In the genomic region with DNA sequence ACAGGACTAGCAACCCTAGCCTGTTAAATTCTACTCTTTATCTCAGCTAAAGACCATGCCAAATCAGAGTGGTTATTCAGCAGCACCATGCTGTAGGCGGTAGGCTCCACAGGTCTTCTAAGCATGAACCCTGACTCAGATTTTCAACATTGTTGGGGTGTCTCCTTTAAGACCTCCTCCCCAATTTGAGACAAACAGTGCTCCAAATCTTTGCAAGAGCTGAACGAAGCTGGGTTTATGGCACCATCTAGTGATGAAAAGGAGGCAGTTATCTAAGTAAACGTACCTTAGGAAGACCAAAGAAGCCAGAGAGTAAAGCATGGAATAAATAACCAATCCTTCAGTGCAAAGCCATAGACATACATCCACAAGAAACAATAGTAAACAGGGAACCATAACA, we compare ENCODE assay signal across 11 cellular contexts.
DNase-seq lines count a peak whose midpoint lies in the region; ATAC-seq and TF ChIP-seq lines count a peak whose summit lies in the region.
"Had no signal": no experiment of that assay in that cellular context is flagged by ENCODE, and none has a peak within 500 bp of the region (broad histone marks: within the 10 kb centered on the region; RNA-seq: fewer than 3 reads in every experiment).

No MANE protein-coding gene starts in this region.

- no peaks in the 10 kb centered on the region for H3K4me1 ChIP-seq in Caco-2
- H3K4me1 ChIP-seq in iPS DF 6.9 (ENCODE audit: control insufficient read depth, insufficient read depth, low read length), result no peaks in the 10 kb centered on the region
- no peaks in the 10 kb centered on the region for H3K4me1 ChIP-seq in stomach

- POLR2A ChIA-PET in Caco-2 (lab: Charles Lee), result no interaction called here

- H3K9me3 ChIP-seq in Caco-2 (peaks cover 5% of the 10 kb centered on the region; the same call in 1 of the 2 replicates), iPS DF 6.9 (ENCODE audit: control insufficient read depth, insufficient read depth, low read length) (no peaks in the 10 kb centered on the region), stomach (peaks cover 0 to 44% (median 23%) of the 10 kb centered on the region in 4 donors)

- no peak for TF ChIP-seq POLR2A in stomach (IDR thresholded peaks at IDR 0.05)

- H3K9me3 Mint-ChIP-seq in Caco-2 (ENCODE audit: unreplicated experiment) (peaks cover 10% of the 10 kb centered on the region), HFFc6 (no peaks in the 10 kb centered on the region)

- no CpG with 5 or more reads among the region's 3 CpGs for WGBS in iPS DF 6.9 (ENCODE audit: insufficient coverage, insufficient read length)
- WGBS in stomach, 5 donors, result 46 to 65% (median 51%) methylated on average over 3 of the region's 3 CpGs

- H3K4me1 Mint-ChIP-seq in Caco-2 (ENCODE audit: low read depth, unreplicated experiment) (no peaks in the 10 kb centered on the region), HFFc6 (ENCODE audit: low read depth) (peaks cover 8% of the 10 kb centered on the region)
- H3K4me1 Mint-ChIP-seq: naive B cell had no signal

- H3K27ac ChIP-seq in iPS DF 6.9 (ENCODE audit: low read length), result no peak overlapping the region
- H3K27ac ChIP-seq in stomach, result no peak overlapping the region

- H3K27me3 ChIP-seq in Caco-2 (replicated peaks; ENCODE audit: control insufficient read depth, insufficient read depth, low read length) (no peaks in the 10 kb centered on the region), iPS DF 6.9 (ENCODE audit: control insufficient read depth, insufficient read depth, low read length) (no peaks in the 10 kb centered on the region), stomach (no peaks in the 10 kb centered on the region)

- intact Hi-C loops in Caco-2 (cut with micrococcal nuclease; ENCODE audit: unreplicated experiment) (loop anchor here (1.0 to 5.0 kb wide), 6 partner anchors 343 to 843 kb away; no protein-coding TSS in a partner anchor), stomach (cut with DNase I; ENCODE audit: low total_unique reads) (no loop called here)

- peak; percentile 47 to 63 for TF ChIP-seq CTCF in Caco-2 (IDR thresholded peaks at IDR 0.05; ENCODE audit: insufficient read depth in 1 of 2, low read depth in 1 of 2, low read length in 1 of 2, severe bottlenecking in 1 of 2, unreplicated experiment in 1 of 2)
- peak; percentile 75 for TF ChIP-seq CTCF in HFFc6 (IDR thresholded peaks at IDR 0.05)
- TF ChIP-seq CTCF in stomach (IDR thresholded peaks at IDR 0.05), result no peak

- TF ChIP-seq EP300 in stomach (IDR thresholded peaks at IDR 0.05), result no peak

- no peaks in the 10 kb centered on the region for H3K27me3 Mint-ChIP-seq in Caco-2 (ENCODE audit: insufficient read depth, unreplicated experiment)
- H3K27me3 Mint-ChIP-seq in HFFc6 (ENCODE audit: insufficient read depth), result peaks cover 4% of the 10 kb centered on the region; the same call in 1 of the 2 replicates

- peak in 1 of 2 experiments; percentile 33 for DNase-seq in Caco-2
- peak; percentile 46 for DNase-seq in HFFc6
- peak; percentile 48 for DNase-seq in SKM-1 (lab: John Stamatoyannopoulos, UW; ENCODE audit: unreplicated experiment)
- DNase-seq in iPS DF 6.9 (ENCODE audit: low read depth, low spot score), result peak; percentile 33
- no peak for DNase-seq in NCI-H1048 (lab: John Stamatoyannopoulos, UW)
- no peak for DNase-seq in stomach
- no peak for DNase-seq in nucleus accumbens (lab: John Stamatoyannopoulos, UW)
- DNase-seq: activated naive CD4-positive, alpha-beta T cell treated with Interleukin-2 at 50 U/mL for 16 hours; naive B cell; NCI-H345 had no signal

- H3K4me3 Mint-ChIP-seq in Caco-2 (ENCODE audit: unreplicated experiment) (no peak overlapping the region), HFFc6 (no peak overlapping the region)
- H3K4me3 Mint-ChIP-seq: naive B cell had no signal

- no peak for ATAC-seq in GM21528 (IDR thresholded peaks at IDR 0.05; ENCODE audit: low FRiP score, unreplicated experiment)

- H3K36me3 ChIP-seq in Caco-2 (ENCODE audit: control insufficient read depth, insufficient read depth, low read length) (no peaks in the 10 kb centered on the region), iPS DF 6.9 (ENCODE audit: control insufficient read depth, insufficient read depth, low read length) (no peaks in the 10 kb centered on the region), stomach (no peaks in the 10 kb centered on the region)

- H3K36me3 Mint-ChIP-seq in Caco-2 (ENCODE audit: insufficient read depth, unreplicated experiment) (peaks cover 6% of the 10 kb centered on the region), HFFc6 (ENCODE audit: low read depth) (no peaks in the 10 kb centered on the region)

- CTCF ChIA-PET in Caco-2 (lab: Charles Lee), result interaction anchor here (0.7 to 2.6 kb wide), 8 partner anchors 10 to 844 kb away, joined by 3 to 29 read pairs (median 4); no protein-coding TSS in a partner anchor

- no peak overlapping the region for H3K4me3 ChIP-seq in Caco-2 (ENCODE audit: low read depth, low read length)
- H3K4me3 ChIP-seq in iPS DF 6.9 (ENCODE audit: low read length), result no peak overlapping the region
- no peak overlapping the region for H3K4me3 ChIP-seq in stomach

- no TSS peak for BruUV-seq in Caco-2 (replicated peaks; lab: Mats Ljungman, UMichigan)

- no peak overlapping the region for H3K27ac Mint-ChIP-seq in Caco-2 (ENCODE audit: unreplicated experiment)
- no peak overlapping the region for H3K27ac Mint-ChIP-seq in HFFc6
- H3K27ac Mint-ChIP-seq: naive B cell had no signal

Comparison
In these comparisons a context has a peak if more than half of its experiments do, and no peak if none do; other contexts are left out.
1. DNase-seq: peak in HFFc6 (single experiment), SKM-1 (single experiment) and iPS DF 6.9 (single experiment); none in NCI-H1048 (single experiment), stomach (single experiment) and nucleus accumbens (0 of 56).
2. CTCF ChIP-seq: peak in Caco-2 (2 of 2) and HFFc6 (single experiment); none in stomach (0 of 7).